ENCODE assay signal across 8 cellular contexts in genomic region chr13:19633340-19634128, GRCh38. TPM values are rescaled to one million over a fixed set of nuclear protein-coding genes. Genes with fewer than 3 reads are reported as not detected.
DNase-seq lines count a peak whose midpoint lies in the region; ATAC-seq, FAIRE-seq and TF ChIP-seq lines count a peak whose summit lies in the region.

TSS of gene MPHOSPH8 (plus strand) at chr13:19633659. CDS start at chr13:19633749, 90 bp downstream.

- peak within 1 kb of the TSS; percentile 99 to 100 for H3K27ac Mint-ChIP-seq in T-cell

- peak in 1 of 6 experiments; percentile 1 for TF ChIP-seq CTCF in adrenal gland (IDR thresholded peaks at IDR 0.05)
- TF ChIP-seq CTCF in heart right ventricle (IDR thresholded peaks at IDR 0.05), result no peak
- no peak for TF ChIP-seq CTCF in upper lobe of right lung (IDR thresholded peaks at IDR 0.05)

- FAIRE-seq in GM12891 (lab: Jason Lieb, UNC), result peak; percentile 93

- H3K27me3 Mint-ChIP-seq in T-cell, result no peaks in the 10 kb centered on the region

- H3K9me3 ChIP-seq in adrenal gland (replicated peaks in 1 of 3), result no peaks in the 10 kb centered on the region
- no peaks in the 10 kb centered on the region for H3K9me3 ChIP-seq in heart right ventricle
- H3K9me3 ChIP-seq in upper lobe of right lung, result no peaks in the 10 kb centered on the region

- WGBS in adrenal gland, 4 donors, result 0 to 1% (median 0%) methylated on average over 38 to 68 of the region's 68 CpGs
- WGBS in heart right ventricle, 2 donors, result 0 to 1% methylated on average over 68 of the region's 68 CpGs

- H3K4me3 Mint-ChIP-seq in T-cell, result peak within 1 kb of the TSS; percentile 100

- H3K27ac ChIP-seq in adrenal gland, result peak within 1 kb of the TSS; percentile 94 to 99 (median 96)
- H3K27ac ChIP-seq in heart right ventricle, result peak within 1 kb of the TSS; percentile 85 to 97 (median 93)
- peak within 1 kb of the TSS; percentile 92 for H3K27ac ChIP-seq in upper lobe of right lung

- H3K4me1 Mint-ChIP-seq in T-cell, result peaks cover 34 to 44% (median 39%) of the 10 kb centered on the region in 3 donors

- H3K36me3 ChIP-seq in adrenal gland (replicated peaks in 1 of 2), result no peaks in the 10 kb centered on the region
- peaks cover 0 to 17% (median 0%) of the 10 kb centered on the region in 9 donors for H3K36me3 ChIP-seq in heart right ventricle
- H3K36me3 ChIP-seq in upper lobe of right lung, result peaks cover 4% of the 10 kb centered on the region

- intact Hi-C loops in adrenal gland (cut with DNase I) (loop anchor here (10.0 kb wide), 2 partner anchors 131 to 151 kb away; partner anchors contain the start of gene PSPC1 (in 1 of the 2)), heart right ventricle (cut with DNase I) (loop anchor here in 6 of 10 donors (5.0 to 10.0 kb wide), 4 partner anchors 149 to 231 kb away; partner anchors contain the start of genes ZMYM5 (in 6 of the 6) and PSPC1 (in 4 of the 6)), posterior vena cava (cut with DNase I) (no loop called here), upper lobe of right lung (cut with DNase I) (no loop called here)

- peak; percentile 99 for ATAC-seq in HG02840 (IDR thresholded peaks at IDR 0.05; ENCODE audit: low FRiP score, unreplicated experiment)
- peak; percentile 96 to 98 (median 96) for ATAC-seq in T-cell (replicated peaks in 1 of 4)
- peak; percentile 98 to 100 (median 99) for ATAC-seq in heart right ventricle
- peak; percentile 100 for ATAC-seq in upper lobe of right lung

- H3K9me3 Mint-ChIP-seq in T-cell, result peaks cover 0 to 5% (median 4%) of the 10 kb centered on the region in 3 donors

- POLR2A ChIA-PET in T-cell (lab: Charles Lee), result interaction anchor here in 1 of 2 donors (0.6 kb wide), 1 partner anchor 67 kb away, joined by 12 read pairs; no protein-coding TSS in a partner anchor

- H3K4me1 ChIP-seq in adrenal gland (replicated peaks in 1 of 2) (peaks cover 23 to 29% of the 10 kb centered on the region in 2 donors), heart right ventricle (peaks cover 2 to 45% (median 30%) of the 10 kb centered on the region in 9 donors), upper lobe of right lung (peaks cover 29% of the 10 kb centered on the region)

- CTCF ChIA-PET in T-cell (lab: Charles Lee), result interaction anchor here (0.5 to 0.7 kb wide), 5 partner anchors 23 to 803 kb away, joined by 3 to 7 read pairs (median 5); no protein-coding TSS in a partner anchor

- H3K36me3 Mint-ChIP-seq in T-cell, result peaks cover 13% of the 10 kb centered on the region

- H3K4me3 ChIP-seq in adrenal gland (peak within 1 kb of the TSS; percentile 65 to 99 (median 95)), heart right ventricle (peak within 1 kb of the TSS; percentile 55 to 97 (median 84)), upper lobe of right lung (peak within 1 kb of the TSS; percentile 80)

- no peak for TF ChIP-seq POLR2A in GM12891 (IDR thresholded peaks at IDR 0.05; ENCODE audit: low read depth, low read length)
- TF ChIP-seq POLR2A in adrenal gland (IDR thresholded peaks at IDR 0.05), result peak; percentile 53 to 89

- H3K27me3 ChIP-seq in adrenal gland (no peaks in the 10 kb centered on the region), heart right ventricle (no peaks in the 10 kb centered on the region), upper lobe of right lung (no peaks in the 10 kb centered on the region)

- DNase-seq in GM12891 (ENCODE audit: insufficient read length, low spot score), result peak; percentile 91
- DNase-seq in NCI-H1436 treated with DMSO at 0.1 percent for 48 hours (lab: John Stamatoyannopoulos, UW), result peak; percentile 54
- peak; percentile 82 to 95 (median 90) for DNase-seq in T-cell
- peak; percentile 95 to 98 (median 96) for DNase-seq in adrenal gland
- peak; percentile 93 to 97 for DNase-seq in heart right ventricle
- peak; percentile 97 for DNase-seq in posterior vena cava (ENCODE audit: low spot score)
- peak; percentile 97 for DNase-seq in upper lobe of right lung

TF ChIP-seq in GM12891, 5 proteins besides CTCF, POLR2A, EP300 and RAD21:
- no peak for TF ChIP-seq PAX5 (IDR thresholded peaks at IDR 0.05; ENCODE audit: insufficient read depth, low read length, severe bottlenecking)

RNA-seq across cellular contexts. Expression of gene MPHOSPH8, which starts in this region (rescaled TPM):
- polyA plus RNA-seq in GM12891 (2012; ENCODE audit: low read depth, missing spikeins), result 31.0 TPM
- total RNA-seq in T-cell (10 to 100 TPM; 64.5 to 91.3 (median 84.1) TPM), adrenal gland (10 to 100 TPM; 14.7 to 50.8 (median 28.9) TPM), heart right ventricle (10 to 100 TPM; 20.4 to 35.4 (median 31.0) TPM), posterior vena cava (10 to 100 TPM; 28.0 to 30.1 TPM), upper lobe of right lung (44.4 TPM)
- polyA plus RNA-seq in adrenal gland (10 to 100 TPM; 34.4 to 63.4 (median 49.0) TPM), heart right ventricle (10 to 100 TPM; 13.3 to 50.5 TPM)

Comparison
In these comparisons a context has a peak if more than half of its experiments do, and no peak if none do; other contexts are left out.
1. Peak in every context shown above with its lines: DNase-seq, ATAC-seq, H3K4me3 ChIP-seq and H3K27ac ChIP-seq.
2. intact Hi-C loops: an anchor here in adrenal gland (10.0 kb wide) and heart right ventricle (5.0 to 10.0 kb wide); none called in posterior vena cava and upper lobe of right lung.